In genomic region chr5:122896598-122897282, GRCh38 we compare ENCODE assay signal across 8 cellular contexts. TPM values are rescaled to one million over a fixed set of nuclear protein-coding genes. Genes with fewer than 3 reads are reported as not detected.
DNase-seq lines count a peak whose midpoint lies in the region; ATAC-seq and TF ChIP-seq lines count a peak whose summit lies in the region.

No MANE protein-coding gene starts in this region.

- H3K27ac ChIP-seq in left lung (no peak overlapping the region), ovary (no peak overlapping the region)

- CTCF ChIA-PET in BJ (lab: Yijun Ruan, JAX), result interaction anchor here (0.6 to 1.9 kb wide), 8 partner anchors 10 to 263 kb away, joined by 3 to 7 read pairs (median 4); no protein-coding TSS in a partner anchor
- CTCF ChIA-PET in WTC11 (lab: Charles Lee), result interaction anchor here (1.3 kb wide), 1 partner anchor 193 kb away, joined by 3 read pairs; no protein-coding TSS in a partner anchor

- ATAC-seq in left lung (peak; percentile 41), HG02759 (IDR thresholded peaks at IDR 0.05; ENCODE audit: unreplicated experiment) (no peak), HG03439 (IDR thresholded peaks at IDR 0.05; ENCODE audit: unreplicated experiment) (no peak), WTC11 (no peak)

- H3K9me3 ChIP-seq in left lung (no peaks in the 10 kb centered on the region), ovary (no peaks in the 10 kb centered on the region)

- 41 to 58% (median 53%) methylated on average over 4 of the region's 4 CpGs for WGBS in ovary, 3 donors

- H3K36me3 ChIP-seq in BJ (ENCODE audit: control insufficient read depth, insufficient read depth, low read length) (no peaks in the 10 kb centered on the region), left lung (no peaks in the 10 kb centered on the region), ovary (no peaks in the 10 kb centered on the region)

- no peaks in the 10 kb centered on the region for H3K9me3 Mint-ChIP-seq in WTC11

- no peaks in the 10 kb centered on the region for H3K4me1 Mint-ChIP-seq in WTC11

- no peaks in the 10 kb centered on the region for H3K36me3 Mint-ChIP-seq in WTC11

- TF ChIP-seq CTCF in BJ (IDR thresholded peaks at IDR 0.05; ENCODE audit: insufficient read depth, low read depth, low read length) (peak; percentile 55), HFF-Myc (IDR thresholded peaks at IDR 0.05; ENCODE audit: low read depth, low read length, missing control alignments) (peak; percentile 46), left lung (IDR thresholded peaks at IDR 0.05) (peak; percentile 26 to 49), ovary (IDR thresholded peaks at IDR 0.05) (peak in 1 of 3 donors; percentile 18), WTC11 (IDR thresholded peaks at IDR 0.05) (no peak)

- TF ChIP-seq EP300 in ovary (IDR thresholded peaks at IDR 0.05), result no peak

- no peaks in the 10 kb centered on the region for H3K27me3 ChIP-seq in BJ (ENCODE audit: control insufficient read depth, insufficient read depth, low read length)
- no peaks in the 10 kb centered on the region for H3K27me3 ChIP-seq in left lung
- H3K27me3 ChIP-seq in ovary, result no peaks in the 10 kb centered on the region

- no peak for TF ChIP-seq POLR2A in ovary (IDR thresholded peaks at IDR 0.05)

- no peak overlapping the region for H3K4me3 Mint-ChIP-seq in WTC11

- no peaks in the 10 kb centered on the region for H3K4me1 ChIP-seq in left lung
- no peaks in the 10 kb centered on the region for H3K4me1 ChIP-seq in ovary (ENCODE audit: insufficient read depth)

- no peaks in the 10 kb centered on the region for H3K27me3 Mint-ChIP-seq in WTC11 (ENCODE audit: low read depth)

- H3K27ac Mint-ChIP-seq in WTC11, result no peak overlapping the region

- no peak overlapping the region for H3K4me3 ChIP-seq in BJ (ENCODE audit: low read depth, low read length)
- no peak overlapping the region for H3K4me3 ChIP-seq in HFF-Myc (replicated peaks; ENCODE audit: low read depth, low read length)
- H3K4me3 ChIP-seq in left lung, result no peak overlapping the region
- H3K4me3 ChIP-seq in ovary, result no peak overlapping the region

- no peak for DNase-seq in BJ (ENCODE audit: low read depth)
- peak; percentile 19 for DNase-seq in HFF-Myc (ENCODE audit: extremely low read depth, low read depth)
- peak; percentile 30 for DNase-seq in amniotic epithelial cell (ENCODE audit: low read depth)
- no peak for DNase-seq in left lung
- DNase-seq in ovary, result no peak
- DNase-seq in WTC11 (ENCODE audit: low spot score), result no peak

- POLR2A ChIA-PET in BJ (lab: Charles Lee) (no interaction called here), WTC11 (lab: Charles Lee) (no interaction called here)

- intact Hi-C loops in left lung (cut with DNase I), result no loop called here
- intact Hi-C loops in ovary (cut with DNase I), result loop anchor here in 1 of 4 donors (10.0 kb wide), 1 partner anchor 468 kb away; no protein-coding TSS in a partner anchor

TF ChIP-seq in WTC11, 78 proteins besides CTCF, POLR2A, EP300 and RAD21 (continues in another document):
- TF ChIP-seq CREM (CRISPR knock-in tag; IDR thresholded peaks at IDR 0.05) (no peak), ZSCAN18 (CRISPR knock-in tag; IDR thresholded peaks at IDR 0.05) (no peak), AFF4 (CRISPR knock-in tag; IDR thresholded peaks at IDR 0.05; ENCODE audit: borderline replicate concordance) (no peak), ZBTB21 (CRISPR knock-in tag; IDR thresholded peaks at IDR 0.05; ENCODE audit: borderline replicate concordance) (no peak), TP53 (CRISPR knock-in tag; IDR thresholded peaks at IDR 0.05) (no peak), SOX15 (CRISPR knock-in tag; IDR thresholded peaks at IDR 0.05) (no peak), NR1H2 (CRISPR knock-in tag; IDR thresholded peaks at IDR 0.05) (no peak), USF2 (CRISPR knock-in tag; IDR thresholded peaks at IDR 0.05) (no peak), STAT6 (CRISPR knock-in tag; conservative IDR thresholded peaks at IDR 0.05; ENCODE audit: low read depth) (no peak), SP1 (CRISPR knock-in tag; conservative IDR thresholded peaks at IDR 0.05) (no peak)

RNA-seq across cellular contexts. Expression of gene SNX24, which starts 51.3 kb away (rescaled TPM):
- 6.9 and 15.1 TPM in 2 replicates for polyA plus RNA-seq in BJ (2011; rRNA removed)
- polyA minus RNA-seq in BJ (2011; rRNA and poly(A)+ RNA removed), result 3.2 TPM in 2 replicates
- total RNA-seq in left lung, result 10 to 100 TPM; 27.4 to 33.9 TPM
- 10 to 100 TPM in 3 of 7 donors, 1 to 10 TPM in 4; 6.7 to 19.1 (median 9.0) TPM for total RNA-seq in ovary
- polyA plus RNA-seq in ovary, result 10 to 100 TPM in 1 of 2 donors, 1 to 10 TPM in 1; 4.1 to 13.2 TPM
- 14.0 to 15.8 TPM (median 15.5 TPM) in 3 replicates for total RNA-seq in WTC11 (2021)

Comparison
In these comparisons a context has a peak if more than half of its experiments do, and no peak if none do; other contexts are left out.
1. DNase-seq: peak in HFF-Myc (single experiment) and amniotic epithelial cell (single experiment); none in BJ (single experiment), left lung (0 of 2), ovary (0 of 5) and WTC11 (single experiment).